In genomic region chr22:17201285-17201945, GRCh38 we compare ENCODE assay signal across 13 cellular contexts. TPM values are rescaled to one million over a fixed set of nuclear protein-coding genes. Genes with fewer than 3 reads are reported as not detected.
A peak's percentile ranks its signal among the peaks of the same experiment; 100 is the strongest.
DNase-seq lines count a peak whose midpoint lies in the region; ATAC-seq and TF ChIP-seq lines count a peak whose summit lies in the region.
"Had no signal": no experiment of that assay in that cellular context is flagged by ENCODE, and none has a peak within 500 bp of the region (broad histone marks: within the 10 kb centered on the region; RNA-seq: fewer than 3 reads in every experiment).

No MANE protein-coding gene starts in this region.

- H3K27ac Mint-ChIP-seq in CD14-positive monocyte, result peak overlapping the region in 5 of 7 donors; percentile 19 to 66 (median 57)
- H3K27ac Mint-ChIP-seq in activated CD8-positive, alpha-beta memory T cell treated with anti-CD3 and anti-CD28 coated beads, Interleukin-2, amount 10 ng/mL, durations not matched to agents 7 days and 5 days, result no peak overlapping the region
- H3K27ac Mint-ChIP-seq: activated naive CD8-positive, alpha-beta T cell had no signal

- TF ChIP-seq CTCF in CD14-positive monocyte (IDR thresholded peaks at IDR 0.05) (no peak), cardiac fibroblast (IDR thresholded peaks at IDR 0.05; ENCODE audit: low read depth, low read length) (peak; percentile 18)

- peaks cover 88 to 98% of the 10 kb centered on the region in 2 donors for H3K36me3 Mint-ChIP-seq in CD14-positive monocyte
- H3K36me3 Mint-ChIP-seq in activated CD8-positive, alpha-beta memory T cell treated with anti-CD3 and anti-CD28 coated beads, Interleukin-2, amount 10 ng/mL, durations not matched to agents 7 days and 5 days, result peaks cover 12% of the 10 kb centered on the region
- H3K36me3 Mint-ChIP-seq: natural killer cell treated with Interleukin-12 subunit alpha and Interleukin-12 subunit beta and Interleukin-15 and Interleukin-18, amount 100 ng/mL, for 72 hours had no signal

- CTCF ChIA-PET in activated CD8-positive, alpha-beta memory T cell treated with anti-CD3 and anti-CD28 coated beads, Interleukin-2, amount 10 ng/mL, durations not matched to agents 7 days and 5 days (lab: Charles Lee), result interaction anchor here (4.5 kb wide), 1 partner anchor 30 kb away, joined by 20 read pairs; no protein-coding TSS in a partner anchor

- ATAC-seq in activated CD8-positive, alpha-beta memory T cell treated with anti-CD3 and anti-CD28 coated beads, Interleukin-2, amount 10 ng/mL, durations not matched to agents 7 days and 5 days, result no peak
- ATAC-seq in GM21529 (IDR thresholded peaks at IDR 0.05; ENCODE audit: unreplicated experiment), result no peak
- ATAC-seq: natural killer cell treated with Interleukin-12 subunit alpha and Interleukin-12 subunit beta and Interleukin-15 and Interleukin-18, amount 100 ng/mL, for 72 hours had no signal

- no peak overlapping the region for H3K4me3 ChIP-seq in cardiac fibroblast (replicated peaks in 1 of 2; ENCODE audit: low read depth in 2 of 2, low read length in 2 of 2)
- H3K4me3 ChIP-seq: uterus had no signal

- no peak overlapping the region for H3K4me3 Mint-ChIP-seq in CD14-positive monocyte
- H3K4me3 Mint-ChIP-seq in activated CD8-positive, alpha-beta memory T cell treated with anti-CD3 and anti-CD28 coated beads, Interleukin-2, amount 10 ng/mL, durations not matched to agents 7 days and 5 days, result no peak overlapping the region
- H3K4me3 Mint-ChIP-seq: activated naive CD8-positive, alpha-beta T cell; natural killer cell treated with Interleukin-12 subunit alpha and Interleukin-12 subunit beta and Interleukin-15 and Interleukin-18, amount 100 ng/mL, for 72 hours had no signal

- H3K27me3 Mint-ChIP-seq in CD14-positive monocyte (ENCODE audit: low read depth in 3 of 3), result no peaks in the 10 kb centered on the region
- no peaks in the 10 kb centered on the region for H3K27me3 Mint-ChIP-seq in activated CD8-positive, alpha-beta memory T cell treated with anti-CD3 and anti-CD28 coated beads, Interleukin-2, amount 10 ng/mL, durations not matched to agents 7 days and 5 days
- H3K27me3 Mint-ChIP-seq: activated naive CD8-positive, alpha-beta T cell; natural killer cell treated with Interleukin-12 subunit alpha and Interleukin-12 subunit beta and Interleukin-15 and Interleukin-18, amount 100 ng/mL, for 72 hours had no signal

- peaks cover 2% of the 10 kb centered on the region for H3K4me1 Mint-ChIP-seq in CD14-positive monocyte
- H3K4me1 Mint-ChIP-seq in activated CD8-positive, alpha-beta memory T cell treated with anti-CD3 and anti-CD28 coated beads, Interleukin-2, amount 10 ng/mL, durations not matched to agents 7 days and 5 days, result no peaks in the 10 kb centered on the region

- intact Hi-C loops in CD14-positive monocyte (cut with micrococcal nuclease), result no loop called here

- peaks cover 0 to 1% (median 0%) of the 10 kb centered on the region in 7 donors for H3K9me3 Mint-ChIP-seq in CD14-positive monocyte
- no peaks in the 10 kb centered on the region for H3K9me3 Mint-ChIP-seq in activated CD8-positive, alpha-beta memory T cell treated with anti-CD3 and anti-CD28 coated beads, Interleukin-2, amount 10 ng/mL, durations not matched to agents 7 days and 5 days (ENCODE audit: low read depth)
- H3K9me3 Mint-ChIP-seq: natural killer cell treated with Interleukin-12 subunit alpha and Interleukin-12 subunit beta and Interleukin-15 and Interleukin-18, amount 100 ng/mL, for 72 hours had no signal

- DNase-seq in CD14-positive monocyte (ENCODE audit: low spot score) (no peak), HuH-7.5 (ENCODE audit: low spot score) (peak; percentile 69), cardiac fibroblast (ENCODE audit: low read depth in 2 of 2) (peak; percentile 22 to 35), medulla oblongata (ENCODE audit: extremely low spot score) (peak; percentile 34), NCI-H774 (lab: John Stamatoyannopoulos, UW) (no peak)
- no peak for DNase-seq in stimulated activated CD4-positive, alpha-beta T cell treated with anti-CD3 and anti-CD28 coated beads, Interleukin-2, amount 100 ng/mL, for 48 hours
- no peak for DNase-seq in activated CD8-positive, alpha-beta memory T cell treated with anti-CD3 and anti-CD28 coated beads, Interleukin-2, amount 10 ng/mL, durations not matched to agents 7 days and 5 days
- DNase-seq: uterus had no signal

RNA-seq across cellular contexts. Expression of gene ADA2, which starts 17.8 kb away (rescaled TPM):
- 100 to 1,000 TPM; 336 to 553 TPM for polyA plus RNA-seq in CD14-positive monocyte
- total RNA-seq in activated CD8-positive, alpha-beta memory T cell treated with anti-CD3 and anti-CD28 coated beads, Interleukin-2, amount 10 ng/mL, durations not matched to agents 7 days and 5 days, result 10 to 100 TPM; 39.4 to 51.3 TPM
- total RNA-seq: Daoy, NCI-H460 had no signal

RNA-seq across cellular contexts. Expression of gene HDHD5, which starts 42.3 kb away (rescaled TPM):
- polyA plus RNA-seq in CD14-positive monocyte, result 100 to 1,000 TPM in 1 of 2 donors, 10 to 100 TPM in 1; 79.9 to 119 TPM
- 10 to 100 TPM; 23.8 to 31.6 TPM for total RNA-seq in activated CD8-positive, alpha-beta memory T cell treated with anti-CD3 and anti-CD28 coated beads, Interleukin-2, amount 10 ng/mL, durations not matched to agents 7 days and 5 days

Comparison
In these comparisons a context has a peak if more than half of its experiments do, and no peak if none do; other contexts are left out.
1. DNase-seq: peak in HuH-7.5 (single experiment), cardiac fibroblast (2 of 2) and medulla oblongata (single experiment); none in CD14-positive monocyte (single experiment), stimulated activated CD4-positive, alpha-beta T cell treated with anti-CD3 and anti-CD28 coated beads, Interleukin-2, amount 100 ng/mL, for 48 hours (0 of 2), NCI-H774 (single experiment) and activated CD8-positive, alpha-beta memory T cell treated with anti-CD3 and anti-CD28 coated beads, Interleukin-2, amount 10 ng/mL, durations not matched to agents 7 days and 5 days (single experiment).